Comparison of ENCODE assay signal across 1 cellular context in genomic region chr14:73796881-73797539, GRCh38.
TF ChIP-seq lines count a peak whose summit lies in the region.

No MANE protein-coding gene starts in this region.

TF ChIP-seq in GM23338, 12 proteins besides CTCF, POLR2A, EP300 and RAD21 (continued from another document):
- TF ChIP-seq ZNF462 (CRISPR knock-in tag; IDR thresholded peaks at IDR 0.05) (no peak), EZH2phosphoT487 (IDR thresholded peaks at IDR 0.05; ENCODE audit: unreplicated experiment) (no peak), JUNB (IDR thresholded peaks at IDR 0.05; ENCODE audit: unreplicated experiment) (no peak), NANOG (IDR thresholded peaks at IDR 0.05; ENCODE audit: borderline replicate concordance) (no peak), REST (IDR thresholded peaks at IDR 0.05; ENCODE audit: unreplicated experiment) (no peak)
